13 cellular contexts compared by ENCODE assay signal in the genomic region with DNA sequence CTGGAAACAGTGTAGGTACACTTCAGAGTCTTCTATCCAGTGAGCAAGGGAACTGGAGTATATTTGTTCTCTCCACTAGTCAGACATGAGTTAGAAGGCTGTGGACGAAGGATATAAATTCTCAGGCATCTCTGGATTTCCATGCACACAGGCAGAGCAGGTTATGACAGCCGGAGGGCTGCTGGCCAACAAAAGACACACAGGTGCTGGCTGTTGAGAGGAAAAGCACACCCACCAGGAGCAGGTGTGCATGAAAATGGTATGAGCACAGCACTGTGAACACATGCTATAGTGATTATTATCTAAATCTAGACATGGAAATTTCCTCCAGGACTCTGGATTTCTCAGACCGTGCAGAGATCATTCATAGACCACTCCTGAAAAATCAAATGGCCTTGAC.
"Had no signal": no experiment of that assay in that cellular context is flagged by ENCODE, and none has a peak within 500 bp of the region (broad histone marks: within the 10 kb centered on the region; RNA-seq: fewer than 3 reads in every experiment).

No MANE protein-coding gene starts in this region.

- ATAC-seq: activated CD4-positive, alpha-beta T cell treated with anti-CD3 and anti-CD28 coated beads for 36 hours; heart right ventricle had no signal

- H3K36me3 ChIP-seq: esophagus squamous epithelium, heart right ventricle, left ventricle myocardium inferior, thyroid gland had no signal

- H3K4me3 ChIP-seq: esophagus squamous epithelium, heart right ventricle, left ventricle myocardium inferior, thyroid gland had no signal

- H3K4me1 ChIP-seq: esophagus squamous epithelium, heart right ventricle, left ventricle myocardium inferior, thyroid gland had no signal

- H3K27ac ChIP-seq: esophagus squamous epithelium, heart right ventricle, left ventricle myocardium inferior, thyroid gland had no signal

- H3K9me3 ChIP-seq: esophagus squamous epithelium, left ventricle myocardium inferior, thyroid gland had no signal

- H3K27me3 ChIP-seq: esophagus squamous epithelium, thyroid gland had no signal

- DNase-seq: activated CD4-positive, alpha-beta T cell treated with anti-CD3 and anti-CD28 coated beads for 36 hours; activated CD4-positive, alpha-beta T cell treated with anti-CD3 and anti-CD28 coated beads, Interleukin-2, amount 50 U/mL, for 48 hours; activated gamma-delta T cell; dermis blood vessel endothelial cell; effector memory CD4-positive, alpha-beta T cell; esophagus squamous epithelium; heart right ventricle; left ventricle myocardium inferior; mammary epithelial cell; midbrain; stimulated activated CD4-positive, alpha-beta T cell treated with anti-CD3 and anti-CD28 coated beads, Interleukin-2, amount 100 ng/mL, for 24 hours; stimulated activated naive CD4-positive, alpha-beta T cell treated with Interleukin-2 at 50 U/mL for 16 hours; thyroid gland had no signal
